In the genomic region with DNA sequence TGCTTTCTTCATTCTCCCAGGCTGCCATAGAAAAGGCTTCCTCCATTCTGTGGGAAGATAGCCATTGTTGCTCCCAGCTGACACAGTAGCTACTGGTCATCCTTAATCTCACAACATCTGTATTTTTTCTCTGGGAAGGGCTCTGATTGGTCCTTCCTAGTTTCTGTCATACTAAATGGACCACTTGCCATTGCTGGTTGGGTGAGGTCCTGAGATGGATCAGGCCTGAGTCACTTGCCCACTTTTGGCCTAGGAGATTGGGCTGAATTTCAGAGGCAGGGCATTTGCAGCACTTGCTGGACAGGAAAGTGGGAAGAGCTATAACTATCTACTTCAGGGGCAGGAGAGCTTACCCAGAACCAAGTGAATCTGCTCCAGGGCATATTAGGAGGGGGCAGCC, we compare ENCODE assay signal across 1 cellular context.
TF ChIP-seq lines count a peak whose summit lies in the region.

No MANE protein-coding gene starts in this region.

TF ChIP-seq in H1, 55 proteins besides CTCF, POLR2A, EP300 and RAD21 (continued from another document):
- TF ChIP-seq RXRA (IDR thresholded peaks at IDR 0.05; ENCODE audit: insufficient read depth, low read depth, low read length) (no peak), ATF3 (IDR thresholded peaks at IDR 0.05; ENCODE audit: insufficient read depth, low read depth, low read length) (no peak), TEAD4 (IDR thresholded peaks at IDR 0.05; ENCODE audit: low read depth, low read length) (no peak), BRCA1 (IDR thresholded peaks at IDR 0.05; ENCODE audit: low read depth, low read length) (no peak), SP1 (IDR thresholded peaks at IDR 0.05; ENCODE audit: low read depth, low read length) (no peak)
